ENCODE assay signal across 8 cellular contexts in the genomic region with DNA sequence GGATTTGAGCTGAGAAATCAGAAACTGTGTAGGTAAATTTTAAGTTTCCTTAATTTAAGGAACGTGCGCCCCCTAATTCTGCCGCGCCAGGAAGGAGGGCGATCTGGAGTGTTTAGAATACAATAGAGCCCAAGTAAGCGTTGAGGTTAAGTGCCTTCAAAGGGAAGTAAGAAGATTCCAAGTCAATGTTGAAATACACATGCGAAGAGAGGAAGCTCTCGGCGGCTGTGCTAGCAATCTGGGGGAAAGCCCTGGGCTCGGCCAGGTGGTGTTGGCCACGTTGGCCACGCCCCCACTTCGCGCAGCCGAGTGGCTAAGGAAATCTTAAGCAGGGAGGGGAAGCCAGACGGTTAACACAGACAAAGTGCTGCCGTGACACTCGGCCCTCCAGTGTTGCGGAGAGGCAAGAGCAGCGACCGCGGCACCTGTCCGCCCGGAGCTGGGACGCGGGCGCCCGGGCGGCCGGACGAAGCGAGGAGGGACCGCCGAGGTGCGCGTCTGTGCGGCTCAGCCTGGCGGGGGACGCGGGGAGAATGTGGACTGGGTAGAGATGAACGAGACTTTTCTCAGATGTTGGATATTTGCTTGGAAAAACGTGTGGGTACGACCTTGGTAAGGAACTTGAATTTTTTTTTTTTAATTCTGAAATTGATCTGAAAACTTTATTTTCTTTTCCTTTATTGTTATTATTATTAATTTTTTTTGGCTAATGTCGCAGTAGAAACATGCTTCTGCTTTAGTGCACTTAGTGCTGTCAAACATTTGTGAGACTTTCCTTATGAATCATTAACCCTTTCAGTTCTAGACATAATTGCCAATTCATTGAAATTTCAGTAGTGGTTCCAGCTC. TPM values are rescaled to one million over a fixed set of nuclear protein-coding genes. Genes with fewer than 3 reads are reported as not detected.
A peak's percentile ranks its signal among the peaks of the same experiment; 100 is the strongest.
DNase-seq lines count a peak whose midpoint lies in the region; ATAC-seq and TF ChIP-seq lines count a peak whose summit lies in the region.

A gene (plus strand): TSS at position 353 of the 849 bp plus-strand sequence. CDS start 218 bp downstream, at position 571.

- no peak within 1 kb of the TSS for H3K14ac ChIP-seq in H9 (ENCODE audit: insufficient read depth, low read length)

- WGBS in H9 (ENCODE audit: extremely low coverage, insufficient read length, low lambda C conversion rate), result no CpG with 5 or more reads among the region's 44 CpGs
- WGBS in urinary bladder, result 1% methylated on average over 44 of the region's 44 CpGs

- H3K36me3 ChIP-seq in Loucy (ENCODE audit: insufficient read depth, low read length), result no peaks in the 10 kb centered on the region
- no peaks in the 10 kb centered on the region for H3K36me3 ChIP-seq in cardiac muscle cell
- no peaks in the 10 kb centered on the region for H3K36me3 ChIP-seq in urinary bladder (ENCODE audit: insufficient read depth)

- peak within 1 kb of the TSS; percentile 71 to 85 for H3K4me3 Mint-ChIP-seq in H9

- H2AFZ ChIP-seq in H9 (ENCODE audit: low read length) (no peak within 1 kb of the TSS), Loucy (ENCODE audit: low read length) (peak within 1 kb of the TSS; percentile 14; the same call in 1 of the 2 replicates)

- peak; percentile 68 for DNase-seq in GM03348 (ENCODE audit: low spot score)
- DNase-seq in H9, result peak; percentile 86
- DNase-seq in activated naive CD4-positive, alpha-beta T cell treated with anti-CD3 and anti-CD28 coated beads, Interleukin-2, amount 50 U/mL, for 16 hours, result peak; percentile 65
- DNase-seq in cardiac muscle cell (ENCODE audit: low read depth in 1 of 2, low spot score in 1 of 2), result peak; percentile 45 to 82
- peak; percentile 90 for DNase-seq in posterior vena cava (ENCODE audit: low spot score)

- no peak within 1 kb of the TSS for H4K91ac ChIP-seq in H9 (ENCODE audit: insufficient read length, low read depth, low read length)

- H3K4me1 Mint-ChIP-seq in H9, result peaks cover 36 to 40% of the 10 kb centered on the region in 2 experiments

- H3K27ac Mint-ChIP-seq in H9, result peak within 1 kb of the TSS in 1 of 3 experiments; percentile 41; a peak in 1 of 7 replicates

- H2BK15ac ChIP-seq in H9 (ENCODE audit: low read depth, low read length), result no peak within 1 kb of the TSS

- H2BK120ac ChIP-seq in H9 (ENCODE audit: low read depth, low read length, poor library complexity, severe bottlenecking), result no peak within 1 kb of the TSS

- H2BK20ac ChIP-seq in H9 (ENCODE audit: low read depth, low read length, poor library complexity, severe bottlenecking), result no peak within 1 kb of the TSS

- H3T11ph ChIP-seq in H9 (ENCODE audit: low read length), result no peak within 1 kb of the TSS

- ATAC-seq in SK-N-SH treated with all-trans-retinoic acid at 6 μM for 48 hours, result peak; percentile 71

- no peak within 1 kb of the TSS for H3K18ac ChIP-seq in H9 (ENCODE audit: insufficient read length, low read depth, low read length)

- no peak within 1 kb of the TSS for H2AK5ac ChIP-seq in H9 (ENCODE audit: insufficient read length, low read length)

- no peaks in the 10 kb centered on the region for H3F3A ChIP-seq in Loucy (ENCODE audit: low read depth)

- H3K79me2 ChIP-seq in H9 (ENCODE audit: insufficient read depth, low read length) (no peaks in the 10 kb centered on the region), Loucy (ENCODE audit: insufficient read depth, low read length) (no peaks in the 10 kb centered on the region)

- H3K27ac ChIP-seq in H9 (ENCODE audit: insufficient read length, low read depth, low read length), result no peak within 1 kb of the TSS
- no peak within 1 kb of the TSS for H3K27ac ChIP-seq in cardiac muscle cell
- peak within 1 kb of the TSS; percentile 68 for H3K27ac ChIP-seq in urinary bladder (ENCODE audit: low read depth)

- TF ChIP-seq CTCF in H9 (conservative IDR thresholded peaks at IDR 0.05) (peak; percentile 56), Loucy (conservative IDR thresholded peaks at IDR 0.05; ENCODE audit: low read length) (peak; percentile 33), cardiac muscle cell (IDR thresholded peaks at IDR 0.05; ENCODE audit: low read depth, low read length) (no peak)

- H3K27me3 ChIP-seq in H9 (ENCODE audit: insufficient read depth, low read length) (no peaks in the 10 kb centered on the region; the same call in 1 of the 2 replicates), Loucy (ENCODE audit: insufficient read depth, low read length, poor library complexity, severe bottlenecking) (no peaks in the 10 kb centered on the region), cardiac muscle cell (peaks cover 2% of the 10 kb centered on the region)

- H3K23me2 ChIP-seq in H9 (ENCODE audit: insufficient read length, low read depth, low read length, poor library complexity, severe bottlenecking), result peaks cover 11% of the 10 kb centered on the region

- H3K36me3 Mint-ChIP-seq in H9 (ENCODE audit: insufficient read depth in 1 of 3, low read depth in 3 of 3), result no peaks in the 10 kb centered on the region

- H3K79me1 ChIP-seq in H9 (ENCODE audit: insufficient read depth, low read depth, low read length, poor library complexity, severe bottlenecking), result no peaks in the 10 kb centered on the region

- no peak within 1 kb of the TSS for H4K5ac ChIP-seq in H9 (ENCODE audit: insufficient read length, low read depth, low read length)

- H4K8ac ChIP-seq in H9 (replicated peaks; ENCODE audit: insufficient read length, low read depth, low read length), result no peak within 1 kb of the TSS

- H3K9me3 ChIP-seq in H9 (ENCODE audit: control insufficient read depth, low read depth, low read length) (no peaks in the 10 kb centered on the region), Loucy (ENCODE audit: insufficient read depth, low read depth, low read length) (no peaks in the 10 kb centered on the region), cardiac muscle cell (ENCODE audit: low read depth) (no peaks in the 10 kb centered on the region)

- H2BK5ac ChIP-seq in H9 (ENCODE audit: insufficient read length, low read length), result no peak within 1 kb of the TSS

- H3K4me3 ChIP-seq in Loucy (ENCODE audit: low read length, poor library complexity, severe bottlenecking) (peak within 1 kb of the TSS; percentile 61), cardiac muscle cell (peak within 1 kb of the TSS; percentile 53), urinary bladder (ENCODE audit: low read depth, low read length) (peak within 1 kb of the TSS; percentile 63)

- intact Hi-C loops in posterior vena cava (cut with DNase I), result loop anchor here in 1 of 2 donors (10.0 kb wide), 1 partner anchor 1191 kb away; no protein-coding TSS in a partner anchor

- peak within 1 kb of the TSS; percentile 61 for H3K4me2 ChIP-seq in H9 (ENCODE audit: insufficient read depth, insufficient read length, low read length)
- peak within 1 kb of the TSS; percentile 52 for H3K4me2 ChIP-seq in Loucy (ENCODE audit: low read depth, low read length, poor library complexity, severe bottlenecking)

- H3K9me2 ChIP-seq in Loucy (replicated peaks; ENCODE audit: low read depth, low read length), result no peaks in the 10 kb centered on the region

- no peak within 1 kb of the TSS for H3K4ac ChIP-seq in H9 (ENCODE audit: low read depth, low read length)

- H3K4me1 ChIP-seq in H9 (ENCODE audit: insufficient read depth, low read length) (peaks cover 3% of the 10 kb centered on the region; the same call in 1 of the 2 replicates), Loucy (ENCODE audit: insufficient read depth, low read length, poor library complexity, severe bottlenecking) (peaks cover 44% of the 10 kb centered on the region), cardiac muscle cell (ENCODE audit: low read depth) (peaks cover 9% of the 10 kb centered on the region), urinary bladder (ENCODE audit: insufficient read depth) (no peaks in the 10 kb centered on the region)

- H4K20me1 ChIP-seq in H9 (ENCODE audit: control insufficient read depth, insufficient read depth, insufficient read length), result no peaks in the 10 kb centered on the region
- no peaks in the 10 kb centered on the region for H4K20me1 ChIP-seq in Loucy (ENCODE audit: insufficient read depth, low read length, poor library complexity, severe bottlenecking)

- no peak within 1 kb of the TSS for H3K23ac ChIP-seq in H9 (ENCODE audit: insufficient read length, low read depth, low read length)

- H2BK12ac ChIP-seq in H9 (ENCODE audit: insufficient read length, low read depth, low read length), result no peak within 1 kb of the TSS

- H3K9ac ChIP-seq in H9 (ENCODE audit: extremely low read depth, insufficient read length, low read length), result no peak within 1 kb of the TSS
- H3K9ac ChIP-seq in Loucy (ENCODE audit: low read depth, low read length, poor library complexity, severe bottlenecking), result no peak within 1 kb of the TSS

- no peak within 1 kb of the TSS for H3K56ac ChIP-seq in H9 (ENCODE audit: insufficient read length, low read depth, low read length)

- H3K27me3 Mint-ChIP-seq in H9 (ENCODE audit: low read depth), result peaks cover 21% of the 10 kb centered on the region

- no peaks in the 10 kb centered on the region for H3K9me3 Mint-ChIP-seq in H9

TF ChIP-seq in SK-N-SH treated with all-trans-retinoic acid at 6 μM for 48 hours, 23 proteins besides CTCF, POLR2A, EP300 and RAD21:
- TF ChIP-seq OSR1 (CRISPR knock-in tag; IDR thresholded peaks at IDR 0.05), result no peak
- TF ChIP-seq BACH2 (CRISPR knock-in tag; IDR thresholded peaks at IDR 0.05; ENCODE audit: borderline replicate concordance), result no peak
- no peak for TF ChIP-seq TCF4 (CRISPR knock-in tag; IDR thresholded peaks at IDR 0.05; ENCODE audit: borderline replicate concordance)
- no peak for TF ChIP-seq ZFP3 (CRISPR knock-in tag; IDR thresholded peaks at IDR 0.05)

RNA-seq across cellular contexts. Expression of the gene that starts here (rescaled TPM):
- total RNA-seq in H9 (2021) (2.3 and 2.9 TPM in 2 replicates), cardiac muscle cell (0.56 and 2.4 TPM in 2 replicates), posterior vena cava (1 to 10 TPM; 2.4 to 2.9 TPM), urinary bladder (5.0 TPM)
- polyA plus RNA-seq in cardiac muscle cell (0.67 and 2.9 TPM in 2 replicates), urinary bladder (3.7 TPM)
